11 cellular contexts compared by ENCODE assay signal in genomic region chr6:75207211-75207984, GRCh38.
DNase-seq lines count a peak whose midpoint lies in the region; ATAC-seq and TF ChIP-seq lines count a peak whose summit lies in the region.
"Had no signal": no experiment of that assay in that cellular context is flagged by ENCODE, and none has a peak within 500 bp of the region (broad histone marks: within the 10 kb centered on the region; RNA-seq: fewer than 3 reads in every experiment).

No MANE protein-coding gene starts in this region.

- H3K27ac ChIP-seq in subcutaneous abdominal adipose tissue (ENCODE audit: low read depth, low read length): peak overlapping the region; percentile 79
- H3K27ac ChIP-seq: C4-2B had no signal

- no peak for TF ChIP-seq CTCF in astrocyte of the cerebellum (IDR thresholded peaks at IDR 0.05; ENCODE audit: low read depth, low read length, missing control alignments)

- no peaks in the 10 kb centered on the region for H3K36me3 ChIP-seq in subcutaneous abdominal adipose tissue (ENCODE audit: control insufficient read depth in 5 of 5, insufficient read depth in 5 of 5, low read length in 5 of 5)

- H3K9me3 ChIP-seq in subcutaneous abdominal adipose tissue (ENCODE audit: control insufficient read depth in 5 of 5, low read length in 5 of 5): no peaks in the 10 kb centered on the region

- H3K4me3 ChIP-seq in astrocyte of the cerebellum (ENCODE audit: low read depth, low read length): peak overlapping the region; percentile 90
- peak overlapping the region; percentile 59 to 85 (median 72) for H3K4me3 ChIP-seq in subcutaneous abdominal adipose tissue (ENCODE audit: low read depth in 1 of 5, low read length in 5 of 5)

- peak; percentile 10 for DNase-seq in activated naive CD4-positive, alpha-beta T cell treated with Interleukin-2 at 50 U/mL for 16 hours
- no peak for DNase-seq in activated naive CD4-positive, alpha-beta T cell treated with anti-CD3 and anti-CD28 coated beads, Interleukin-2, amount 50 U/mL, for 16 hours
- DNase-seq in astrocyte of the cerebellum (ENCODE audit: low read depth) (no peak), islet precursor cell (peak; percentile 60), putamen (ENCODE audit: low spot score) (no peak)
- DNase-seq in central memory CD4-positive, alpha-beta T cell: no peak
- DNase-seq: dermis blood vessel endothelial cell, SHP77 had no signal

- no peak overlapping the region for H3K9ac ChIP-seq in subcutaneous abdominal adipose tissue (ENCODE audit: low read length in 5 of 5)

- peaks cover 3 to 77% (median 70%) of the 10 kb centered on the region in 5 donors for H3K4me1 ChIP-seq in subcutaneous abdominal adipose tissue (ENCODE audit: control insufficient read depth in 5 of 5, insufficient read depth in 5 of 5, low read length in 5 of 5)

- no peak for ATAC-seq in GM21360 (IDR thresholded peaks at IDR 0.05; ENCODE audit: unreplicated experiment)

- peaks cover 0 to 11% (median 0%) of the 10 kb centered on the region in 5 donors for H3K27me3 ChIP-seq in subcutaneous abdominal adipose tissue (ENCODE audit: control insufficient read depth in 5 of 5, insufficient read depth in 4 of 5, low read length in 5 of 5)

- in situ Hi-C loops in astrocyte of the cerebellum (cut with HindIII; ENCODE audit: low sequenced_read_pairs): loop anchor here (25.0 kb wide), 3 partner anchors 795 to 1245 kb away; no protein-coding TSS in a partner anchor

Comparison
In these comparisons a context has a peak if more than half of its experiments do, and no peak if none do; other contexts are left out.
1. DNase-seq: peak in activated naive CD4-positive, alpha-beta T cell treated with Interleukin-2 at 50 U/mL for 16 hours (single experiment) and islet precursor cell (single experiment); none in activated naive CD4-positive, alpha-beta T cell treated with anti-CD3 and anti-CD28 coated beads, Interleukin-2, amount 50 U/mL, for 16 hours (single experiment), astrocyte of the cerebellum (single experiment), central memory CD4-positive, alpha-beta T cell (single experiment) and putamen (single experiment).